ENCODE assay signal across 8 cellular contexts in the genomic region with DNA sequence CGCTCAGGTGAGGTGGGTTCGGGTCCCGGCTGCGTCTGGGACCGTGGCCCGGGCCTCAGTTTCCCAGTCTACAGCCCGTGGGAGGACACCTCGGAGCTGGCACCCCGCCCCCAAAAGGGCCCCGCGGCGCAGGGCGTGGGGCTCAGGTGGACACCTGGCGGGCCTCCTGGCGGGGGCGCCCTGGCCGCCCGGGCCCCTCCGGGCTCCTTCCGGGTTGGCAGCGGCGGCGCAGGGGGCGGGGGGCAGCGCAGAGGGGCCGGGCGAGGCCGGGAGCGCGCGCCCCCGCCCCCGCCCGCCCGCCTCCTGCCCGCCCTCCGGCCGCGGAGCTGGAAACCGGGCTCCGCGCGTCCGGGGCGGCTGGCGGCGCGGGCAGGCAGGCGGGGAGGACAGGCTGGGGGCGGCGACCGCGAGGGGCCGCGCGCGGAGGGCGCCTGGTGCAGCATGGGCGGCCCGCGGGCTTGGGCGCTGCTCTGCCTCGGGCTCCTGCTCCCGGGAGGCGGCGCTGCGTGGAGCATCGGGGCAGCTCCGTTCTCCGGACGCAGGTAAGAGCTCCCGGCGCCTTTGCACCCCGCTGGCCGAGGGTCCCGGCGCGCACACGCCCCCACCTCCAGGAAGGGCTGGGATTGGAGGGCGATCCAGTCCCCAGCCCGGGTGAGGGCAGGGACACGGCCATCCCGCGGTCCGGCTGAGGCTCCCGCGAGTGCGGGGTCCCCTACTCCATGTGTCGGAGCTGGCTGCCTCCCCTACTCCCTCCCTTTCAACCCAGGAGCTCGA. TPM values are rescaled to one million over a fixed set of nuclear protein-coding genes. Genes with fewer than 3 reads are reported as not detected.
A peak's percentile ranks its signal among the peaks of the same experiment; 100 is the strongest.
DNase-seq lines count a peak whose midpoint lies in the region; ATAC-seq and TF ChIP-seq lines count a peak whose summit lies in the region.

TSS of gene EMID1 (plus strand) at position 299 of the 774 bp plus-strand sequence. CDS start at position 442, 143 bp downstream.

- H3K9me3 Mint-ChIP-seq in nephron progenitor cell, result no peaks in the 10 kb centered on the region

- H3K4me1 ChIP-seq in esophagus (ENCODE audit: control insufficient read depth in 2 of 2, insufficient read depth in 2 of 2, low read length in 1 of 2), result peaks cover 0 to 5% of the 10 kb centered on the region in 2 donors

- no peaks in the 10 kb centered on the region for H3K27me3 ChIP-seq in esophagus (ENCODE audit: control insufficient read depth in 1 of 2, insufficient read depth in 2 of 2, low read length in 2 of 2)

- no peak within 1 kb of the TSS for H3K27ac Mint-ChIP-seq in nephron progenitor cell

- peak; percentile 19; the same call in 1 of the 2 replicates for TF ChIP-seq CTCF in GM12874 (IDR thresholded peaks at IDR 0.05; ENCODE audit: insufficient read depth, low read depth, low read length)
- TF ChIP-seq CTCF in nephron progenitor cell (IDR thresholded peaks at IDR 0.05), result no peak

- H3K36me3 ChIP-seq in esophagus (ENCODE audit: control insufficient read depth in 2 of 2, insufficient read depth in 2 of 2, low read length in 1 of 2), result no peaks in the 10 kb centered on the region

- ATAC-seq in GM18909 (IDR thresholded peaks at IDR 0.05; ENCODE audit: poor library complexity, unreplicated experiment) (no peak), GM21576 (IDR thresholded peaks at IDR 0.05; ENCODE audit: unreplicated experiment) (no peak)

- H3K9me3 ChIP-seq in esophagus (ENCODE audit: control insufficient read depth in 2 of 2, insufficient read depth in 1 of 2, low read depth in 1 of 2, low read length in 1 of 2), result no peaks in the 10 kb centered on the region

- 1 to 3% methylated on average over 57 to 90 of the region's 90 CpGs for WGBS in esophagus, 2 donors

- peaks cover 88% of the 10 kb centered on the region for H3K4me1 Mint-ChIP-seq in nephron progenitor cell

- H3K36me3 Mint-ChIP-seq in nephron progenitor cell (ENCODE audit: low read depth), result no peaks in the 10 kb centered on the region

- H3K4me3 Mint-ChIP-seq in nephron progenitor cell, result peak within 1 kb of the TSS; percentile 93

- no peak within 1 kb of the TSS for H3K27ac ChIP-seq in esophagus (ENCODE audit: low read depth in 2 of 2, low read length in 1 of 2)

- DNase-seq in AG08395 (ENCODE audit: low spot score), result peak; percentile 28
- DNase-seq in SW480 (ENCODE audit: low spot score), result peak; percentile 26
- DNase-seq in nephron progenitor cell, result peak; percentile 75
- no peak for DNase-seq in NAMALWA (ENCODE audit: low spot score)

- H3K4me3 ChIP-seq in esophagus (ENCODE audit: low read depth in 1 of 2, low read length in 2 of 2), result peak within 1 kb of the TSS; percentile 39 to 43

- peaks cover 4% of the 10 kb centered on the region for H3K27me3 Mint-ChIP-seq in nephron progenitor cell (ENCODE audit: low read depth, poor library complexity)

RNA-seq across cellular contexts. Expression of gene EMID1, which starts in this region (rescaled TPM):
- polyA plus RNA-seq in esophagus, result under 1 TPM; 0.22 to 0.54 TPM
